12 cellular contexts compared by ENCODE assay signal in genomic region chr5:152462021-152462721, GRCh38. TPM values are rescaled to one million over a fixed set of nuclear protein-coding genes. Genes with fewer than 3 reads are reported as not detected.
DNase-seq lines count a peak whose midpoint lies in the region; ATAC-seq and TF ChIP-seq lines count a peak whose summit lies in the region.
"Had no signal": no experiment of that assay in that cellular context is flagged by ENCODE, and none has a peak within 500 bp of the region (broad histone marks: within the 10 kb centered on the region; RNA-seq: fewer than 3 reads in every experiment).

No MANE protein-coding gene starts in this region.

- ATAC-seq in GM19467 (IDR thresholded peaks at IDR 0.05; ENCODE audit: unreplicated experiment) (peak; percentile 92), HG03135 (IDR thresholded peaks at IDR 0.05; ENCODE audit: unreplicated experiment) (peak; percentile 88)

- H3K4me3 ChIP-seq in epithelial cell of esophagus (ENCODE audit: low read length): no peak overlapping the region
- no peak overlapping the region for H3K4me3 ChIP-seq in colonic mucosa

- intact Hi-C loops in colonic mucosa (cut with DNase I): no loop called here

- no peak overlapping the region for H3K27ac ChIP-seq in colonic mucosa
- H3K27ac ChIP-seq: KMS-11, VCaP had no signal

- no peaks in the 10 kb centered on the region for H3K36me3 ChIP-seq in colonic mucosa

- no peak overlapping the region for H3K9ac ChIP-seq in colonic mucosa (ENCODE audit: low read depth in 2 of 2, low read length in 2 of 2)
- H3K9ac ChIP-seq: KMS-11 had no signal

- no peaks in the 10 kb centered on the region for H3K27me3 ChIP-seq in colonic mucosa

- no peaks in the 10 kb centered on the region for H3K4me1 ChIP-seq in colonic mucosa

- H3K9me3 ChIP-seq in colonic mucosa: no peaks in the 10 kb centered on the region

- DNase-seq in ELF-1 (ENCODE audit: low read depth, low spot score) (peak; percentile 3), epithelial cell of esophagus (ENCODE audit: low read depth) (peak; percentile 27), NCI-H1417 treated with DMSO at 0.1 percent for 48 hours (lab: John Stamatoyannopoulos, UW) (no peak), NCI-H82 treated with DMSO at 0.1 percent for 48 hours (lab: John Stamatoyannopoulos, UW; ENCODE audit: unreplicated experiment) (no peak), SKM-1 treated with dmso at 0.1 percent for 144 hours (lab: John Stamatoyannopoulos, UW; ENCODE audit: unreplicated experiment) (no peak), colonic mucosa (no peak)
- DNase-seq: DND-41; stimulated activated CD4-positive, alpha-beta T cell treated with anti-CD3 and anti-CD28 coated beads, Interleukin-15, amount 100 ng/mL, for 24 hours had no signal

- TF ChIP-seq CTCF in epithelial cell of esophagus (IDR thresholded peaks at IDR 0.05; ENCODE audit: insufficient read depth, low read depth, low read length, missing control alignments) (peak; percentile 56), colonic mucosa (IDR thresholded peaks at IDR 0.05) (no peak)

RNA-seq across cellular contexts. Expression of gene NMUR2, which starts 57.1 kb away (rescaled TPM):
- total RNA-seq in colonic mucosa: not detected

Comparison
In these comparisons a context has a peak if more than half of its experiments do, and no peak if none do; other contexts are left out.
1. DNase-seq: peak in ELF-1 (single experiment) and epithelial cell of esophagus (single experiment); none in NCI-H1417 treated with DMSO at 0.1 percent for 48 hours (single experiment), NCI-H82 treated with DMSO at 0.1 percent for 48 hours (single experiment), SKM-1 treated with dmso at 0.1 percent for 144 hours (single experiment) and colonic mucosa (single experiment).